Comparison of ENCODE assay signal across 8 cellular contexts in the genomic region with DNA sequence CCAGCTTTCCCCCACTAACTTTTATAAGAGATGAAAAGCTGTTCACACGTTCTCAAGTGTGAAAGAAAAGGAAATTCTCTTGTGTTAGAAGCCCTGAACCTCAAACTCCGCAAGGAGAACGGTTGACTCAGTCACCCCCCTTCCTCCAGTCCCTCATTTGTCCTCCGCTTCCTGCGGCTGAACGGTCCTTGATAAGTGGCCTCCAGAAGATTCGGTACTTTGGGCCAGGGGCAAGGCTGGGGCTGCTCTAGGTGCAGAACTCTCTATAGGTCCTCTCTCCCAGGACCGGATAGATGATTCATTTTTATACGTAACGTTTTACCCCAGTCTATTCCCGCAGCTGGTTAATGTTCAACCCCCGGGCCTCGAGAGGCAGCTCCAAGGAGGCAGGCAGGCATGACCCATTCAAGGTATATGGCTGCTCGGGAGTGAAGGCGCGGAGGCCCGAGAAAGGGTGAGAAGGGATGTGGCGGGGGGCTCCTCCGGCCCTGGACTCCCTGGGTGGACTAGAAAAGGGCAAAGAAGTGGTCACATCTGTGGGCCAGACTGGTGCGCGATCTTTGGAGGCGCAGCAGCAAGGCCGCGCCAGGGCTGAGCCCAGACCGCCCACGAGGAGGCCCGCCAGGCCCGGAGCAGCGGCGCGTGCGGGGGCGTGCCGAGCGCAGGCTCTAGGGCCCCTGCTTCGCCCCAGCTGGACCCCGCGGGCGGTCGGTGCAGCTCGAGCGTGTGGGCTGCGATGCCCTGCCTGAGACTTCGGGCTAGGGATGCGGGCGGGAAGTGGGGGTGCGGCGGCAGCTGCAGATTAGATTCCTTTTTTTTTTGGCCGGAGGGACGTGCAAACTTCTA. TPM values are rescaled to one million over a fixed set of nuclear protein-coding genes. Genes with fewer than 3 reads are reported as not detected.
DNase-seq lines count a peak whose midpoint lies in the region; ATAC-seq and TF ChIP-seq lines count a peak whose summit lies in the region.

No MANE protein-coding gene starts in this region.

- no peak overlapping the region for H3K9ac ChIP-seq in neural progenitor cell

- no peaks in the 10 kb centered on the region for H3K9me3 ChIP-seq in RWPE2 (ENCODE audit: severe bottlenecking)
- no peaks in the 10 kb centered on the region for H3K9me3 ChIP-seq in neural progenitor cell (ENCODE audit: low read depth)
- H3K9me3 ChIP-seq in CD8-positive, alpha-beta T cell (ENCODE audit: low read length), result no peaks in the 10 kb centered on the region

- H3K27ac ChIP-seq in RWPE2 (ENCODE audit: poor library complexity, severe bottlenecking) (no peak overlapping the region), neural progenitor cell (no peak overlapping the region)
- no peak overlapping the region for H3K27ac ChIP-seq in CD8-positive, alpha-beta T cell (ENCODE audit: low read depth, low read length)

- POLR2A ChIA-PET in CD8-positive, alpha-beta T cell (lab: Charles Lee), result no interaction called here

- H3K4me3 ChIP-seq in RWPE2 (ENCODE audit: severe bottlenecking) (no peak overlapping the region), neural progenitor cell (no peak overlapping the region)
- no peak overlapping the region for H3K4me3 ChIP-seq in CD8-positive, alpha-beta T cell (ENCODE audit: low read depth, low read length)

- TF ChIP-seq CTCF in RWPE2 (IDR thresholded peaks at IDR 0.05; ENCODE audit: poor library complexity, severe bottlenecking) (no peak), neural progenitor cell (IDR thresholded peaks at IDR 0.05) (no peak)
- no peak for TF ChIP-seq CTCF in CD8-positive, alpha-beta T cell (IDR thresholded peaks at IDR 0.05)

- intact Hi-C loops in CD8-positive, alpha-beta T cell (cut with DNase I, micrococcal nuclease), result no loop called here

- CTCF ChIA-PET in CD8-positive, alpha-beta T cell (lab: Charles Lee), result no interaction called here

- H3K4me3 Mint-ChIP-seq in neural progenitor cell, result peak overlapping the region; percentile 64
- no peak overlapping the region for H3K4me3 Mint-ChIP-seq in CD8-positive, alpha-beta T cell

- H2AFZ ChIP-seq in neural progenitor cell (replicated peaks), result no peak overlapping the region

- no peaks in the 10 kb centered on the region for H4K20me1 ChIP-seq in neural progenitor cell (ENCODE audit: low read depth)

- ATAC-seq in GM18870 (IDR thresholded peaks at IDR 0.05; ENCODE audit: unreplicated experiment), result peak; percentile 92
- peak; percentile 72 for ATAC-seq in HG02571 (IDR thresholded peaks at IDR 0.05; ENCODE audit: unreplicated experiment)
- ATAC-seq in RWPE2 (ENCODE audit: low read depth), result peak; percentile 37; the same call in 1 of the 3 replicates
- no peak for ATAC-seq in CD8-positive, alpha-beta T cell

- no peaks in the 10 kb centered on the region for H3K36me3 ChIP-seq in RWPE2 (ENCODE audit: low read depth)
- no peaks in the 10 kb centered on the region for H3K36me3 ChIP-seq in neural progenitor cell
- H3K36me3 ChIP-seq in CD8-positive, alpha-beta T cell (ENCODE audit: insufficient read depth, low read length), result no peaks in the 10 kb centered on the region

- peaks cover 34% of the 10 kb centered on the region for H3F3A ChIP-seq in neural progenitor cell (ENCODE audit: low read depth)

- no peak overlapping the region for H3K4me2 ChIP-seq in neural progenitor cell

- no peaks in the 10 kb centered on the region for H3K36me3 Mint-ChIP-seq in neural progenitor cell
- no peaks in the 10 kb centered on the region for H3K36me3 Mint-ChIP-seq in CD8-positive, alpha-beta T cell

- H3K27ac Mint-ChIP-seq in neural progenitor cell, result no peak overlapping the region
- no peak overlapping the region for H3K27ac Mint-ChIP-seq in CD8-positive, alpha-beta T cell

- H3K27me3 Mint-ChIP-seq in neural progenitor cell (ENCODE audit: insufficient read depth, low read depth), result peaks cover 78% of the 10 kb centered on the region
- H3K27me3 Mint-ChIP-seq in CD8-positive, alpha-beta T cell (ENCODE audit: low read depth), result peaks cover 66% of the 10 kb centered on the region

- H3K4me1 Mint-ChIP-seq in neural progenitor cell, result peaks cover 36% of the 10 kb centered on the region
- H3K4me1 Mint-ChIP-seq in CD8-positive, alpha-beta T cell (ENCODE audit: low read depth), result peaks cover 8% of the 10 kb centered on the region

- H3K4me1 ChIP-seq in RWPE2 (ENCODE audit: insufficient read depth, poor library complexity, severe bottlenecking), result no peaks in the 10 kb centered on the region
- H3K4me1 ChIP-seq in neural progenitor cell, result peaks cover 37% of the 10 kb centered on the region
- H3K4me1 ChIP-seq in CD8-positive, alpha-beta T cell (ENCODE audit: insufficient read depth, low read length), result no peaks in the 10 kb centered on the region

- H3K79me2 ChIP-seq in neural progenitor cell (ENCODE audit: low read depth), result no peaks in the 10 kb centered on the region

- DNase-seq in RWPE2 (ENCODE audit: low spot score), result no peak
- DNase-seq in neural progenitor cell (ENCODE audit: low spot score), result no peak
- DNase-seq in SHP77 (lab: John Stamatoyannopoulos, UW), result no peak
- no peak for DNase-seq in NCI-H1930 (lab: John Stamatoyannopoulos, UW)
- DNase-seq in CD8-positive, alpha-beta T cell, result no peak
- DNase-seq in NCI-H2081 (lab: John Stamatoyannopoulos, UW), result no peak

- H3K9me3 Mint-ChIP-seq in neural progenitor cell, result no peaks in the 10 kb centered on the region
- H3K9me3 Mint-ChIP-seq in CD8-positive, alpha-beta T cell, result no peaks in the 10 kb centered on the region

- peaks cover 84% of the 10 kb centered on the region for H3K27me3 ChIP-seq in RWPE2 (ENCODE audit: insufficient read depth, poor library complexity, severe bottlenecking)
- H3K27me3 ChIP-seq in neural progenitor cell, result peaks cover 60% of the 10 kb centered on the region
- peaks cover 35% of the 10 kb centered on the region for H3K27me3 ChIP-seq in CD8-positive, alpha-beta T cell (ENCODE audit: insufficient read depth, low read length)

RNA-seq across cellular contexts. Expression of gene PITX2, which starts 11.7 kb away (rescaled TPM):
- 0.59 and 1.6 TPM in 2 replicates for total RNA-seq in neural progenitor cell (ENCODE audit: low replicate concordance)
- not detected for total RNA-seq in CD8-positive, alpha-beta T cell
